10 cellular contexts compared by ENCODE assay signal in genomic region chr5:172172912-172173591, GRCh38. TPM values are rescaled to one million over a fixed set of nuclear protein-coding genes. Genes with fewer than 3 reads are reported as not detected.
A peak's percentile ranks its signal among the peaks of the same experiment; 100 is the strongest.
DNase-seq lines count a peak whose midpoint lies in the region; ATAC-seq lines count a peak whose summit lies in the region.
"Had no signal": no experiment of that assay in that cellular context is flagged by ENCODE, and none has a peak within 500 bp of the region (broad histone marks: within the 10 kb centered on the region; RNA-seq: fewer than 3 reads in every experiment).

No MANE protein-coding gene starts in this region.

- ATAC-seq in activated CD4-positive, alpha-beta T cell treated with anti-CD3 and anti-CD28 coated beads for 36 hours, result no peak
- no peak for ATAC-seq in stimulated activated effector memory CD8-positive, alpha-beta T cell treated with anti-CD3 and anti-CD28 coated beads, Interleukin-12 subunit alpha, Interleukin-12 subunit beta, amount 100 ng/mL, for 72 hours

- H3K4me3 Mint-ChIP-seq in activated CD4-positive, alpha-beta T cell treated with anti-CD3 and anti-CD28 coated beads for 36 hours, result peak overlapping the region; percentile 75
- peak overlapping the region; percentile 84 for H3K4me3 Mint-ChIP-seq in activated T-helper 2 cell treated with anti-CD3 and anti-CD28 coated beads, Interferon-gamma antibody, Interleukin-2, Interleukin-4, amounts not matched to agents 10 μg/mL and 5 μg/mL and 100 μg/mL, durations not matched to agents 14 hours and 24 hours and 36 hours (ENCODE audit: low read depth)
- H3K4me3 Mint-ChIP-seq in immature natural killer cell, result peak overlapping the region; percentile 91 to 97 (median 92)
- H3K4me3 Mint-ChIP-seq in stimulated activated effector memory CD8-positive, alpha-beta T cell treated with anti-CD3 and anti-CD28 coated beads, Interleukin-12 subunit alpha, Interleukin-12 subunit beta, amount 100 ng/mL, for 72 hours, result peak overlapping the region; percentile 95

- POLR2A ChIA-PET in activated CD4-positive, alpha-beta T cell treated with anti-CD3 and anti-CD28 coated beads for 36 hours (lab: Charles Lee), result interaction anchor here (0.6 to 4.4 kb wide), 9 partner anchors 13 to 765 kb away, joined by 3 to 64 read pairs (median 5); partner anchors contain the start of gene STK10

- CTCF ChIA-PET in activated CD4-positive, alpha-beta T cell treated with anti-CD3 and anti-CD28 coated beads for 36 hours (lab: Charles Lee), result interaction anchor here (0.6 to 5.0 kb wide), 9 partner anchors 10 to 189 kb away, joined by 3 to 83 read pairs (median 4); partner anchors contain the start of gene STK10

- intact Hi-C loops in activated CD4-positive, alpha-beta T cell treated with anti-CD3 and anti-CD28 coated beads for 36 hours (cut with DNase I, micrococcal nuclease), result loop anchor here (10.0 kb wide), 3 partner anchors 788 to 1898 kb away; partner anchors contain the start of gene NPM1 (in 1 of the 2)
- intact Hi-C loops in activated T-helper 2 cell treated with anti-CD3 and anti-CD28 coated beads, Interferon-gamma antibody, Interleukin-2, Interleukin-4, amounts not matched to agents 10 μg/mL and 5 μg/mL and 100 μg/mL, durations not matched to agents 14 hours and 24 hours and 36 hours (cut with micrococcal nuclease), result loop anchor here (5.0 kb wide), 1 partner anchor 884 kb away; the partner anchor contains the start of gene CREBRF

- peak overlapping the region; percentile 99 for H3K27ac Mint-ChIP-seq in activated CD4-positive, alpha-beta T cell treated with anti-CD3 and anti-CD28 coated beads for 36 hours
- H3K27ac Mint-ChIP-seq in activated T-helper 2 cell treated with anti-CD3 and anti-CD28 coated beads, Interferon-gamma antibody, Interleukin-2, Interleukin-4, amounts not matched to agents 10 μg/mL and 5 μg/mL and 100 μg/mL, durations not matched to agents 14 hours and 24 hours and 36 hours, result peak overlapping the region; percentile 79
- H3K27ac Mint-ChIP-seq in immature natural killer cell, result peak overlapping the region; percentile 99 to 100 (median 100)
- peak overlapping the region; percentile 92 for H3K27ac Mint-ChIP-seq in stimulated activated effector memory CD8-positive, alpha-beta T cell treated with anti-CD3 and anti-CD28 coated beads, Interleukin-12 subunit alpha, Interleukin-12 subunit beta, amount 100 ng/mL, for 72 hours

- H3K27me3 Mint-ChIP-seq in activated CD4-positive, alpha-beta T cell treated with anti-CD3 and anti-CD28 coated beads for 36 hours, result no peaks in the 10 kb centered on the region
- no peaks in the 10 kb centered on the region for H3K27me3 Mint-ChIP-seq in activated T-helper 2 cell treated with anti-CD3 and anti-CD28 coated beads, Interferon-gamma antibody, Interleukin-2, Interleukin-4, amounts not matched to agents 10 μg/mL and 5 μg/mL and 100 μg/mL, durations not matched to agents 14 hours and 24 hours and 36 hours (ENCODE audit: low read depth)
- H3K27me3 Mint-ChIP-seq in immature natural killer cell (ENCODE audit: low read depth in 3 of 3), result peaks cover 21 to 37% (median 34%) of the 10 kb centered on the region in 3 donors

- peak; percentile 29 for DNase-seq in activated CD4-positive, alpha-beta T cell treated with anti-CD3 and anti-CD28 coated beads for 36 hours
- DNase-seq in activated CD4-positive, alpha-beta T cell treated with anti-CD3 and anti-CD28 coated beads for 4 hours, result no peak
- no peak for DNase-seq in activated T-helper 2 cell treated with anti-CD3 and anti-CD28 coated beads, Interferon-gamma antibody, Interleukin-2, Interleukin-4, amounts not matched to agents 10 μg/mL and 5 μg/mL and 100 μg/mL, durations not matched to agents 14 hours and 24 hours and 36 hours (ENCODE audit: low spot score)
- DNase-seq in immature natural killer cell (peak in 1 of 3 donors; percentile 35), NCI-H2107 treated with DMSO at 0.1 percent for 48 hours (lab: John Stamatoyannopoulos, UW; ENCODE audit: unreplicated experiment) (no peak), SKM-1 treated with dmso at 0.1 percent for 144 hours (lab: John Stamatoyannopoulos, UW; ENCODE audit: unreplicated experiment) (no peak), D341Med (ENCODE audit: low spot score) (no peak)
- DNase-seq in stimulated activated effector memory CD8-positive, alpha-beta T cell treated with anti-CD3 and anti-CD28 coated beads, Interleukin-12 subunit alpha, Interleukin-12 subunit beta, amount 100 ng/mL, for 72 hours (ENCODE audit: low spot score in 2 of 2), result no peak
- DNase-seq: colonic mucosa had no signal

- H3K4me1 Mint-ChIP-seq in activated CD4-positive, alpha-beta T cell treated with anti-CD3 and anti-CD28 coated beads for 36 hours, result peaks cover 96% of the 10 kb centered on the region
- peaks cover 77% of the 10 kb centered on the region for H3K4me1 Mint-ChIP-seq in activated T-helper 2 cell treated with anti-CD3 and anti-CD28 coated beads, Interferon-gamma antibody, Interleukin-2, Interleukin-4, amounts not matched to agents 10 μg/mL and 5 μg/mL and 100 μg/mL, durations not matched to agents 14 hours and 24 hours and 36 hours (ENCODE audit: low read depth)
- peaks cover 99 to 100% of the 10 kb centered on the region in 2 donors for H3K4me1 Mint-ChIP-seq in immature natural killer cell
- H3K4me1 Mint-ChIP-seq in stimulated activated effector memory CD8-positive, alpha-beta T cell treated with anti-CD3 and anti-CD28 coated beads, Interleukin-12 subunit alpha, Interleukin-12 subunit beta, amount 100 ng/mL, for 72 hours, result peaks cover 99% of the 10 kb centered on the region

- H3K9me3 Mint-ChIP-seq in activated CD4-positive, alpha-beta T cell treated with anti-CD3 and anti-CD28 coated beads for 36 hours (ENCODE audit: low read depth), result no peaks in the 10 kb centered on the region
- no peaks in the 10 kb centered on the region for H3K9me3 Mint-ChIP-seq in activated T-helper 2 cell treated with anti-CD3 and anti-CD28 coated beads, Interferon-gamma antibody, Interleukin-2, Interleukin-4, amounts not matched to agents 10 μg/mL and 5 μg/mL and 100 μg/mL, durations not matched to agents 14 hours and 24 hours and 36 hours
- H3K9me3 Mint-ChIP-seq in immature natural killer cell, result no peaks in the 10 kb centered on the region
- H3K9me3 Mint-ChIP-seq in stimulated activated effector memory CD8-positive, alpha-beta T cell treated with anti-CD3 and anti-CD28 coated beads, Interleukin-12 subunit alpha, Interleukin-12 subunit beta, amount 100 ng/mL, for 72 hours, result no peaks in the 10 kb centered on the region

- H3K36me3 Mint-ChIP-seq in activated CD4-positive, alpha-beta T cell treated with anti-CD3 and anti-CD28 coated beads for 36 hours (ENCODE audit: low read depth), result peaks cover 29% of the 10 kb centered on the region
- peaks cover 66% of the 10 kb centered on the region for H3K36me3 Mint-ChIP-seq in activated T-helper 2 cell treated with anti-CD3 and anti-CD28 coated beads, Interferon-gamma antibody, Interleukin-2, Interleukin-4, amounts not matched to agents 10 μg/mL and 5 μg/mL and 100 μg/mL, durations not matched to agents 14 hours and 24 hours and 36 hours (ENCODE audit: low read depth)
- peaks cover 0 to 21% (median 9%) of the 10 kb centered on the region in 3 donors for H3K36me3 Mint-ChIP-seq in immature natural killer cell
- peaks cover 78% of the 10 kb centered on the region for H3K36me3 Mint-ChIP-seq in stimulated activated effector memory CD8-positive, alpha-beta T cell treated with anti-CD3 and anti-CD28 coated beads, Interleukin-12 subunit alpha, Interleukin-12 subunit beta, amount 100 ng/mL, for 72 hours

RNA-seq across cellular contexts. Expression of gene STK10, which starts 15.0 kb away (rescaled TPM):
- total RNA-seq in activated CD4-positive, alpha-beta T cell treated with anti-CD3 and anti-CD28 coated beads for 36 hours, result 100 to 1,000 TPM in 1 of 2 experiments, 10 to 100 TPM in 1; 83.1 to 144 TPM
- 102 and 105 TPM in 2 replicates for total RNA-seq in activated T-helper 2 cell treated with anti-CD3 and anti-CD28 coated beads, Interferon-gamma antibody, Interleukin-2, Interleukin-4, amounts not matched to agents 10 μg/mL and 5 μg/mL and 100 μg/mL, durations not matched to agents 14 hours and 24 hours and 36 hours
- polyA plus RNA-seq in immature natural killer cell, result 100 to 1,000 TPM in 1 of 3 donors, 10 to 100 TPM in 2; 24.8 to 274 (median 54.9) TPM

RNA-seq across cellular contexts. Expression of gene EFCAB9, which starts 20.9 kb away (rescaled TPM):
- not detected for total RNA-seq in activated CD4-positive, alpha-beta T cell treated with anti-CD3 and anti-CD28 coated beads for 36 hours
- total RNA-seq in activated T-helper 2 cell treated with anti-CD3 and anti-CD28 coated beads, Interferon-gamma antibody, Interleukin-2, Interleukin-4, amounts not matched to agents 10 μg/mL and 5 μg/mL and 100 μg/mL, durations not matched to agents 14 hours and 24 hours and 36 hours, result not detected in 2 replicates
- polyA plus RNA-seq in immature natural killer cell, result not detected
- total RNA-seq: colonic mucosa had no signal
- polyA plus RNA-seq: A549 had no signal
